Comparison of ENCODE assay signal across 8 cellular contexts in genomic region chr1:112390775-112391602, GRCh38. TPM values are rescaled to one million over a fixed set of nuclear protein-coding genes. Genes with fewer than 3 reads are reported as not detected.
DNase-seq lines count a peak whose midpoint lies in the region; ATAC-seq and TF ChIP-seq lines count a peak whose summit lies in the region.

No MANE protein-coding gene starts in this region.

- POLR2A ChIA-PET in activated CD4-positive, alpha-beta memory T cell treated with anti-CD3 and anti-CD28 coated beads for 36 hours (lab: Charles Lee) = interaction anchor here (1.0 to 2.9 kb wide), 3 partner anchors 75 to 284 kb away, joined by 3 to 9 read pairs (median 4); partner anchors contain the start of genes MOV10 and WNT2B

- DNase-seq in Ammon's horn (ENCODE audit: low spot score) = peak; percentile 93
- DNase-seq in HK-2 (ENCODE audit: unreplicated experiment) = peak; percentile 90
- peak; percentile 97 for DNase-seq in NCI-H82 (lab: John Stamatoyannopoulos, UW)
- DNase-seq in activated CD4-positive, alpha-beta memory T cell treated with anti-CD3 and anti-CD28 coated beads for 36 hours = peak; percentile 89
- DNase-seq in ecto neural progenitor cell (ENCODE audit: low spot score) = peak; percentile 90
- peak; percentile 87 for DNase-seq in lower lobe of right lung
- DNase-seq in stimulated activated CD4-positive, alpha-beta T cell treated with anti-CD3 and anti-CD28 coated beads, TNF-alpha, amount 100 ng/mL, for 1 hour (ENCODE audit: low read depth in 3 of 3, low spot score in 1 of 3) = peak; percentile 42 to 65 (median 64)

- no peaks in the 10 kb centered on the region for H3K9me3 Mint-ChIP-seq in activated CD4-positive, alpha-beta memory T cell treated with anti-CD3 and anti-CD28 coated beads for 36 hours

- no peaks in the 10 kb centered on the region for H3K36me3 ChIP-seq in lower lobe of right lung

- no peaks in the 10 kb centered on the region for H3K9me3 ChIP-seq in lower lobe of right lung

- no peaks in the 10 kb centered on the region for H3K27me3 ChIP-seq in lower lobe of right lung (ENCODE audit: low read depth)

- peaks cover 49% of the 10 kb centered on the region for H3K4me1 ChIP-seq in lower lobe of right lung

- H3K27ac ChIP-seq in lower lobe of right lung = peak overlapping the region; percentile 81

- CTCF ChIA-PET in activated CD4-positive, alpha-beta memory T cell treated with anti-CD3 and anti-CD28 coated beads for 36 hours (lab: Charles Lee) = interaction anchor here (0.5 to 7.6 kb wide), 32 partner anchors 9 to 413 kb away, joined by 3 to 203 read pairs (median 4); partner anchors contain the start of genes PPM1J and RHOC

- no peaks in the 10 kb centered on the region for H3K36me3 Mint-ChIP-seq in activated CD4-positive, alpha-beta memory T cell treated with anti-CD3 and anti-CD28 coated beads for 36 hours

- H3K27ac Mint-ChIP-seq in activated CD4-positive, alpha-beta memory T cell treated with anti-CD3 and anti-CD28 coated beads for 36 hours = no peak overlapping the region

- peak overlapping the region; percentile 55 for H3K4me3 Mint-ChIP-seq in activated CD4-positive, alpha-beta memory T cell treated with anti-CD3 and anti-CD28 coated beads for 36 hours

- H3K4me1 Mint-ChIP-seq in activated CD4-positive, alpha-beta memory T cell treated with anti-CD3 and anti-CD28 coated beads for 36 hours (ENCODE audit: low read depth) = peaks cover 34% of the 10 kb centered on the region

- intact Hi-C loops in activated CD4-positive, alpha-beta memory T cell treated with anti-CD3 and anti-CD28 coated beads for 36 hours (cut with micrococcal nuclease) = loop anchor here (1.0 kb wide), 3 partner anchors 75 to 316 kb away; partner anchors contain the start of gene RHOC
- intact Hi-C loops in lower lobe of right lung (cut with DNase I) = loop anchor here (5.0 kb wide), 1 partner anchor 76 kb away; no protein-coding TSS in a partner anchor

- H3K27me3 Mint-ChIP-seq in activated CD4-positive, alpha-beta memory T cell treated with anti-CD3 and anti-CD28 coated beads for 36 hours = peaks cover 19% of the 10 kb centered on the region

- TF ChIP-seq CTCF in lower lobe of right lung (IDR thresholded peaks at IDR 0.05) = peak; percentile 94

- ATAC-seq in GM19324 (IDR thresholded peaks at IDR 0.05; ENCODE audit: low FRiP score, unreplicated experiment) (peak; percentile 65), lower lobe of right lung (peak; percentile 92 to 94)

- peak overlapping the region; percentile 56 for H3K4me3 ChIP-seq in lower lobe of right lung

RNA-seq across cellular contexts. Expression of gene CTTNBP2NL, which starts 5.0 kb away (rescaled TPM):
- total RNA-seq in activated CD4-positive, alpha-beta memory T cell treated with anti-CD3 and anti-CD28 coated beads for 36 hours = 1 to 10 TPM; 5.4 to 5.9 TPM
- total RNA-seq in lower lobe of right lung = 56.3 TPM

Comparison
In these comparisons a context has a peak if more than half of its experiments do, and no peak if none do; other contexts are left out.
1. Peak in every context shown above with its lines: DNase-seq, ATAC-seq, H3K4me3 ChIP-seq and H3K27ac ChIP-seq.